23 cellular contexts compared by ENCODE assay signal in genomic region chr10:84587789-84588188, GRCh38.
"Had no signal": no experiment of that assay in that cellular context is flagged by ENCODE, and none has a peak within 500 bp of the region (broad histone marks: within the 10 kb centered on the region; RNA-seq: fewer than 3 reads in every experiment).

No MANE protein-coding gene starts in this region.

- ATAC-seq: esophagus mucosa; heart right ventricle; left lobe of liver; natural killer cell treated with Interleukin-12 subunit alpha and Interleukin-12 subunit beta and Interleukin-15 and Interleukin-18, amount 100 ng/mL, for 72 hours; stimulated activated naive B cell treated with anti-CD40 and anti-IgM and Interleukin-4, amounts not matched to agents 10 μg/mL and 1 μg/mL and 100 μg/mL, for 72 hours; stimulated activated naive CD8-positive, alpha-beta T cell treated with anti-CD3 and anti-CD28 coated beads, Interleukin-15, amount 100 ng/mL, for 72 hours; upper lobe of right lung had no signal

- H3K4me3 Mint-ChIP-seq: natural killer cell treated with Interleukin-12 subunit alpha and Interleukin-12 subunit beta and Interleukin-15 and Interleukin-18, amount 100 ng/mL, for 72 hours; neural progenitor cell; stimulated activated naive B cell treated with anti-CD40 and anti-IgM and Interleukin-4, amounts not matched to agents 10 μg/mL and 1 μg/mL and 100 μg/mL, for 72 hours; stimulated activated naive CD8-positive, alpha-beta T cell treated with anti-CD3 and anti-CD28 coated beads, Interleukin-15, amount 100 ng/mL, for 72 hours had no signal

- H3K27ac ChIP-seq: coronary artery, heart right ventricle, neural progenitor cell, ovary, right atrium auricular region, sigmoid colon, skin epidermis, testis, tibial nerve, upper lobe of right lung, vagina had no signal

- H3K36me3 ChIP-seq: heart right ventricle, neural progenitor cell, ovary, right atrium auricular region, sigmoid colon, tibial nerve, upper lobe of right lung, vagina had no signal

- H3K27ac Mint-ChIP-seq: natural killer cell treated with Interleukin-12 subunit alpha and Interleukin-12 subunit beta and Interleukin-15 and Interleukin-18, amount 100 ng/mL, for 72 hours; neural progenitor cell; stimulated activated naive B cell treated with anti-CD40 and anti-IgM and Interleukin-4, amounts not matched to agents 10 μg/mL and 1 μg/mL and 100 μg/mL, for 72 hours; stimulated activated naive CD8-positive, alpha-beta T cell treated with anti-CD3 and anti-CD28 coated beads, Interleukin-15, amount 100 ng/mL, for 72 hours had no signal

- H3K9me3 Mint-ChIP-seq: natural killer cell treated with Interleukin-12 subunit alpha and Interleukin-12 subunit beta and Interleukin-15 and Interleukin-18, amount 100 ng/mL, for 72 hours; stimulated activated naive B cell treated with anti-CD40 and anti-IgM and Interleukin-4, amounts not matched to agents 10 μg/mL and 1 μg/mL and 100 μg/mL, for 72 hours; stimulated activated naive CD8-positive, alpha-beta T cell treated with anti-CD3 and anti-CD28 coated beads, Interleukin-15, amount 100 ng/mL, for 72 hours had no signal

- H3K4me1 ChIP-seq: neural progenitor cell, right atrium auricular region, tibial nerve, upper lobe of right lung, vagina had no signal

- H3K9ac ChIP-seq: neural progenitor cell had no signal

- DNase-seq: effector CD8-positive, alpha-beta T cell; heart right ventricle; hypothalamus; islet precursor cell; mammary epithelial cell; nucleus accumbens; ovary; sigmoid colon; stimulated activated CD4-positive, alpha-beta T cell treated with anti-CD3 and anti-CD28 coated beads, Interleukin-2, amount 100 ng/mL, for 24 hours; stimulated activated CD4-positive, alpha-beta T cell treated with anti-CD3 and anti-CD28 coated beads, Interleukin-4, amount 100 ng/mL, for 4 hours; stimulated activated naive B cell treated with anti-CD40 and anti-IgM and Interleukin-4, amounts not matched to agents 10 μg/mL and 1 μg/mL and 100 μg/mL, for 72 hours; stimulated activated naive CD8-positive, alpha-beta T cell treated with anti-CD3 and anti-CD28 coated beads, Interleukin-15, amount 100 ng/mL, for 72 hours; testis; upper lobe of right lung had no signal

- H3K4me1 Mint-ChIP-seq: stimulated activated naive B cell treated with anti-CD40 and anti-IgM and Interleukin-4, amounts not matched to agents 10 μg/mL and 1 μg/mL and 100 μg/mL, for 72 hours; stimulated activated naive CD8-positive, alpha-beta T cell treated with anti-CD3 and anti-CD28 coated beads, Interleukin-15, amount 100 ng/mL, for 72 hours had no signal

- H3K27me3 ChIP-seq: heart right ventricle, neural progenitor cell, ovary, right atrium auricular region, sigmoid colon, testis, tibial nerve, upper lobe of right lung, vagina had no signal

- H3K36me3 Mint-ChIP-seq: natural killer cell treated with Interleukin-12 subunit alpha and Interleukin-12 subunit beta and Interleukin-15 and Interleukin-18, amount 100 ng/mL, for 72 hours; neural progenitor cell; stimulated activated naive B cell treated with anti-CD40 and anti-IgM and Interleukin-4, amounts not matched to agents 10 μg/mL and 1 μg/mL and 100 μg/mL, for 72 hours had no signal

- H3K4me3 ChIP-seq: coronary artery, heart right ventricle, neural progenitor cell, ovary, right atrium auricular region, sigmoid colon, skin epidermis, testis, tibial nerve, upper lobe of right lung, vagina had no signal

- H3K9me3 ChIP-seq: heart right ventricle, ovary, right atrium auricular region, sigmoid colon, testis, tibial nerve, upper lobe of right lung, vagina had no signal
